2 cellular contexts compared by ENCODE assay signal in genomic region chr3:64030741-64031140, GRCh38.
TF ChIP-seq lines count a peak whose summit lies in the region.

No MANE protein-coding gene starts in this region.

TF ChIP-seq in HCT116, 20 proteins besides CTCF, POLR2A, EP300 and RAD21 (continued from another document):
- TF ChIP-seq, protein P1, sequence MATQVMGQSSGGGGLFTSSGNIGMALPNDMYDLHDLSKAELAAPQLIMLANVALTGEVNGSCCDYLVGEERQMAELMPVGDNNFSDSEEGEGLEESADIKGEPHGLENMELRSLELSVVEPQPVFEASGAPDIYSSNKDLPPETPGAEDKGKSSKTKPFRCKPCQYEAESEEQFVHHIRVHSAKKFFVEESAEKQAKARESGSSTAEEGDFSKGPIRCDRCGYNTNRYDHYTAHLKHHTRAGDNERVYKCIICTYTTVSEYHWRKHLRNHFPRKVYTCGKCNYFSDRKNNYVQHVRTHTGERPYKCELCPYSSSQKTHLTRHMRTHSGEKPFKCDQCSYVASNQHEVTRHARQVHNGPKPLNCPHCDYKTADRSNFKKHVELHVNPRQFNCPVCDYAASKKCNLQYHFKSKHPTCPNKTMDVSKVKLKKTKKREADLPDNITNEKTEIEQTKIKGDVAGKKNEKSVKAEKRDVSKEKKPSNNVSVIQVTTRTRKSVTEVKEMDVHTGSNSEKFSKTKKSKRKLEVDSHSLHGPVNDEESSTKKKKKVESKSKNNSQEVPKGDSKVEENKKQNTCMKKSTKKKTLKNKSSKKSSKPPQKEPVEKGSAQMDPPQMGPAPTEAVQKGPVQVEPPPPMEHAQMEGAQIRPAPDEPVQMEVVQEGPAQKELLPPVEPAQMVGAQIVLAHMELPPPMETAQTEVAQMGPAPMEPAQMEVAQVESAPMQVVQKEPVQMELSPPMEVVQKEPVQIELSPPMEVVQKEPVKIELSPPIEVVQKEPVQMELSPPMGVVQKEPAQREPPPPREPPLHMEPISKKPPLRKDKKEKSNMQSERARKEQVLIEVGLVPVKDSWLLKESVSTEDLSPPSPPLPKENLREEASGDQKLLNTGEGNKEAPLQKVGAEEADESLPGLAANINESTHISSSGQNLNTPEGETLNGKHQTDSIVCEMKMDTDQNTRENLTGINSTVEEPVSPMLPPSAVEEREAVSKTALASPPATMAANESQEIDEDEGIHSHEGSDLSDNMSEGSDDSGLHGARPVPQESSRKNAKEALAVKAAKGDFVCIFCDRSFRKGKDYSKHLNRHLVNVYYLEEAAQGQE (IDR thresholded peaks at IDR 0.05; ENCODE audit: low read depth), result no peak

TF ChIP-seq in SK-N-SH, 30 proteins besides CTCF, POLR2A, EP300 and RAD21 (continued from another document):
- TF ChIP-seq, protein P2, sequence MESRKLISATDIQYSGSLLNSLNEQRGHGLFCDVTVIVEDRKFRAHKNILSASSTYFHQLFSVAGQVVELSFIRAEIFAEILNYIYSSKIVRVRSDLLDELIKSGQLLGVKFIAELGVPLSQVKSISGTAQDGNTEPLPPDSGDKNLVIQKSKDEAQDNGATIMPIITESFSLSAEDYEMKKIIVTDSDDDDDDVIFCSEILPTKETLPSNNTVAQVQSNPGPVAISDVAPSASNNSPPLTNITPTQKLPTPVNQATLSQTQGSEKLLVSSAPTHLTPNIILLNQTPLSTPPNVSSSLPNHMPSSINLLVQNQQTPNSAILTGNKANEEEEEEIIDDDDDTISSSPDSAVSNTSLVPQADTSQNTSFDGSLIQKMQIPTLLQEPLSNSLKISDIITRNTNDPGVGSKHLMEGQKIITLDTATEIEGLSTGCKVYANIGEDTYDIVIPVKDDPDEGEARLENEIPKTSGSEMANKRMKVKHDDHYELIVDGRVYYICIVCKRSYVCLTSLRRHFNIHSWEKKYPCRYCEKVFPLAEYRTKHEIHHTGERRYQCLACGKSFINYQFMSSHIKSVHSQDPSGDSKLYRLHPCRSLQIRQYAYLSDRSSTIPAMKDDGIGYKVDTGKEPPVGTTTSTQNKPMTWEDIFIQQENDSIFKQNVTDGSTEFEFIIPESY (IDR thresholded peaks at IDR 0.05; ENCODE audit: borderline replicate concordance, low read depth), result no peak
- TF ChIP-seq FOSL2 (IDR thresholded peaks at IDR 0.05; ENCODE audit: borderline replicate concordance, low read depth) (no peak), POLR2AphosphoS5 (IDR thresholded peaks at IDR 0.05; ENCODE audit: low read depth, low read length) (no peak), PBX3 (IDR thresholded peaks at IDR 0.05) (no peak), TCF12 (IDR thresholded peaks at IDR 0.05) (peak; percentile 22; the same call in 1 of the 2 replicates), MXI1 (IDR thresholded peaks at IDR 0.05; ENCODE audit: low read depth, low read length) (no peak), RFX5 (IDR thresholded peaks at IDR 0.05; ENCODE audit: low read length) (no peak), MAX (IDR thresholded peaks at IDR 0.05; ENCODE audit: low read depth) (peak; percentile 72), GATA2 (CRISPR knock-in tag; IDR thresholded peaks at IDR 0.05) (no peak), FOXJ3 (CRISPR knock-in tag; IDR thresholded peaks at IDR 0.05) (no peak), MEF2A (IDR thresholded peaks at IDR 0.05; ENCODE audit: borderline replicate concordance, low read depth) (no peak; the same call in 1 of the 2 replicates), TEAD4 (IDR thresholded peaks at IDR 0.05; ENCODE audit: borderline replicate concordance, insufficient read depth) (no peak), TAF1 (IDR thresholded peaks at IDR 0.05; ENCODE audit: borderline replicate concordance, low read depth, low read length) (no peak), SMC3 (IDR thresholded peaks at IDR 0.05; ENCODE audit: low read depth, low read length) (peak; percentile 99), ELF1 (IDR thresholded peaks at IDR 0.05) (no peak; the same call in 1 of the 2 replicates), SIN3A (IDR thresholded peaks at IDR 0.05; ENCODE audit: borderline replicate concordance, low read depth, low read length) (no peak), FOXM1 (IDR thresholded peaks at IDR 0.05; ENCODE audit: low read depth) (no peak), YY1 (IDR thresholded peaks at IDR 0.05; ENCODE audit: low read depth) (no peak), EZH2phosphoT487 (IDR thresholded peaks at IDR 0.05; ENCODE audit: borderline replicate concordance, low read depth) (no peak), CHD2 (IDR thresholded peaks at IDR 0.05; ENCODE audit: low read length, partially characterized antibody) (no peak), RXRA (IDR thresholded peaks at IDR 0.05; ENCODE audit: borderline replicate concordance, low read depth) (no peak; the same call in 1 of the 2 replicates), NRF1 (IDR thresholded peaks at IDR 0.05; ENCODE audit: low read depth, low read length) (no peak), JUND (IDR thresholded peaks at IDR 0.05) (no peak), GABPA (IDR thresholded peaks at IDR 0.05; ENCODE audit: low read depth) (peak; percentile 54), RCOR1 (IDR thresholded peaks at IDR 0.05; ENCODE audit: low read length) (0 out of 2 replicates have a peak, but pooled peaks have one; percentile 39), NFIC (IDR thresholded peaks at IDR 0.05; ENCODE audit: borderline replicate concordance) (0 out of 2 replicates have a peak, but pooled peaks have one; percentile 18)
- TF ChIP-seq, protein P3, sequence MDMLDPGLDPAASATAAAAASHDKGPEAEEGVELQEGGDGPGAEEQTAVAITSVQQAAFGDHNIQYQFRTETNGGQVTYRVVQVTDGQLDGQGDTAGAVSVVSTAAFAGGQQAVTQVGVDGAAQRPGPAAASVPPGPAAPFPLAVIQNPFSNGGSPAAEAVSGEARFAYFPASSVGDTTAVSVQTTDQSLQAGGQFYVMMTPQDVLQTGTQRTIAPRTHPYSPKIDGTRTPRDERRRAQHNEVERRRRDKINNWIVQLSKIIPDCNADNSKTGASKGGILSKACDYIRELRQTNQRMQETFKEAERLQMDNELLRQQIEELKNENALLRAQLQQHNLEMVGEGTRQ (IDR thresholded peaks at IDR 0.05; ENCODE audit: borderline replicate concordance, low read depth, low read length), result no peak
- TF ChIP-seq, protein P4, sequence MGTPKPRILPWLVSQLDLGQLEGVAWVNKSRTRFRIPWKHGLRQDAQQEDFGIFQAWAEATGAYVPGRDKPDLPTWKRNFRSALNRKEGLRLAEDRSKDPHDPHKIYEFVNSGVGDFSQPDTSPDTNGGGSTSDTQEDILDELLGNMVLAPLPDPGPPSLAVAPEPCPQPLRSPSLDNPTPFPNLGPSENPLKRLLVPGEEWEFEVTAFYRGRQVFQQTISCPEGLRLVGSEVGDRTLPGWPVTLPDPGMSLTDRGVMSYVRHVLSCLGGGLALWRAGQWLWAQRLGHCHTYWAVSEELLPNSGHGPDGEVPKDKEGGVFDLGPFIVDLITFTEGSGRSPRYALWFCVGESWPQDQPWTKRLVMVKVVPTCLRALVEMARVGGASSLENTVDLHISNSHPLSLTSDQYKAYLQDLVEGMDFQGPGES (IDR thresholded peaks at IDR 0.05; ENCODE audit: low read depth, low read length), result no peak
- TF ChIP-seq, protein P1 (IDR thresholded peaks at IDR 0.05; ENCODE audit: low read depth, low read length), result no peak
